Comparison of ENCODE assay signal across 1 cellular context in the genomic region with DNA sequence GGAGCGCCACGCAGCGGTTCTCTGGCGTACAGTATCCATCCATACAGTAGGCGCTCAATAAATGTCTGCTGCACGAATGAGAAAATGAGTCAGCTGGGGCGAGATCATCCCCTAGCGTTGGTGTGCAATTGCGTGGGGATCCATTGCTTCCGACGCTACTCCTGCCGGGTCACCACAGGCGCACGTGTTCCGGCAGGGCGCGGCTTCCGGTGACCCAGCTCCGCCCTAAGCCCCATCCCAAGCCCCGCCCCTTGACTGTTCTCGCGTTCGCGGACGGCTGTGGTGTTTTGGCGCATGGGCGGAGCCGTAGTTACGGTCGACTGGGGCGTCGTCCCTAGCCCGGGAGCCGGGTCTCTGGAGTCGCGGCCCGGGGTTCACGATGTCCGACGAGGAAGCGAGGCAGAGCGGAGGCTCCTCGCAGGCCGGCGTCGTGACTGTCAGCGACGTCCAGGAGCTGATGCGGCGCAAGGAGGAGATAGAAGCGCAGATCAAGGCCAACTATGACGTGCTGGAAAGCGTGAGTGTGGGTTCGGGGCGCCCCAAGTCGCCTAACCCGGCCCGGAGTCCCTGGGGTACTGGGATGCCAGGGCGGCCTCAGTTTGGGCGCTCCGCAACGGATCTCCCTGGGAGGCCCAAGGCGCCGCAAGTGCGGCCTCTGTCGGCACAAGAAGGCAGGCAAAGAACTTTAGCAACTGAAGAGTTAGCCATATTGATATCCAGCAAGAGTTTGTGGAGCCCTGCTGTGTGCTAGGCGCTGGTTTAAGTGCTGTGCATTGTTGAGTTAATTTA.
A peak's percentile ranks its signal among the peaks of the same experiment; 100 is the strongest.
TF ChIP-seq lines count a peak whose summit lies in the region.

PSMD9 (plus strand) TSS at position 313 of the 789 bp plus-strand sequence; CDS start at position 380, 67 bp downstream.

TF ChIP-seq in H1, 55 proteins besides CTCF, POLR2A, EP300 and RAD21 (continued from another document):
- TF ChIP-seq NANOG (IDR thresholded peaks at IDR 0.05; ENCODE audit: insufficient read depth, low read depth, low read length, poor library complexity, severe bottlenecking) (peak; percentile 99), MAFK (IDR thresholded peaks at IDR 0.05; ENCODE audit: low read depth, low read length) (no peak), KDM4A (IDR thresholded peaks at IDR 0.05; ENCODE audit: low read depth, low read length, severe bottlenecking) (peak; percentile 77), SIX5 (IDR thresholded peaks at IDR 0.05; ENCODE audit: low read depth, low read length) (no peak)
